16 cellular contexts compared by ENCODE assay signal in the genomic region with DNA sequence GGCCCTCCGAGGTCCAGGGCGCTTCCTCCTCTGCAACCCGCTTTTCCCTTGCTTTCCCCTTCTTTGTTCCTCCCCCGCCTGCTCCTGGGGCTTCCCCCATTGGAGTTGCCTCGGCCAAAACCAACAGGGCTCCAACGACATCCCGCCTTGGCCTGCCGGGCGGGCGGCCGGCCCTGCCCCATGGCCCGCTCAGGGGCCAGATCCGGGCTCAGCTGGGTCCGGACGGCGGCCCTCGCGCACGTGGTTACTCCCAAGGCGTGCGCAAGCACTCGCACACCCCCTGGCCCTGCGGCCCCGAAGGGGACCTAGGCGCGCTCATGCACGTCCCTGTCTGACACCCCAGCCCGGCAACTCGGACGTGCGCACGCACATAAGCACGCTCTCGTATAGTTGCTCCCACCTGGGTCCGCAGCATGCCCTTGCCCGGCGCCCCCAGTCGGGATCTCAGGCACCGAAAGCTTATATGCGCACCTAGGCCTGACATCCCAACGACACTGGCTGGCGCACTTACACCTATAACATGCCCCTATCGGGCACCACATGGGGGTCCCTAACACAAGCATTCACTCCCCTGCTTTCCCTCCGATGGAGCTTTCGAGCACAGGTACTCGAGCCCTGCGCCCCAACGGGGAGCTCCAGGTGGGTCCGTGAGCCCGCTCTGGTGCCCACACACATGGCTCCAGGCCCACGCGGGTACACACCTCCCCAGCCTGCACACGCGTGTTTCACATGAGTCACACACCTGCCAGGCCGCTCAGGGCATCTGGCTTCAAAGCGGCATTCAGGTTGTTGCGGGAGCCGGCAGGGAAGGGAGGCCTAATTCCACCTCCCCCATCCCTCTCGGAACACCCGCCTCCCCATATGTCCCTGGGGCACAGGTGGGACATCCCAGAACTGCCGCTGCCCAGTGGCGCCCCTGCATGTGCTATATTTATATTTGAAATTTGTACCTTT. TPM values are rescaled to one million over a fixed set of nuclear protein-coding genes. Genes with fewer than 3 reads are reported as not detected.
A peak's percentile ranks its signal among the peaks of the same experiment; 100 is the strongest.
DNase-seq lines count a peak whose midpoint lies in the region; ATAC-seq lines count a peak whose summit lies in the region.
"Had no signal": no experiment of that assay in that cellular context is flagged by ENCODE, and none has a peak within 500 bp of the region (broad histone marks: within the 10 kb centered on the region; RNA-seq: fewer than 3 reads in every experiment).

No MANE protein-coding gene starts in this region.

- H3K4me1 ChIP-seq in subcutaneous abdominal adipose tissue (ENCODE audit: control insufficient read depth in 5 of 5, insufficient read depth in 5 of 5, low read length in 5 of 5), result peaks cover 11 to 100% (median 96%) of the 10 kb centered on the region in 5 donors

- ATAC-seq in GM18909 (IDR thresholded peaks at IDR 0.05; ENCODE audit: poor library complexity, unreplicated experiment), result no peak
- ATAC-seq: activated CD8-positive, alpha-beta T cell treated with anti-CD3 and anti-CD28 coated beads for 36 hours; HCT116 had no signal

- no peak overlapping the region; the same call in 1 of the 2 replicates for H3K4me3 ChIP-seq in H7 (ENCODE audit: insufficient read depth, low read depth, low read length)
- no peak overlapping the region for H3K4me3 ChIP-seq in subcutaneous abdominal adipose tissue (ENCODE audit: low read depth in 1 of 5, low read length in 5 of 5)
- H3K4me3 ChIP-seq: colonic mucosa, PC-9 had no signal

- peak overlapping the region in 2 of 5 donors; percentile 43 to 53 for H3K9ac ChIP-seq in subcutaneous abdominal adipose tissue (ENCODE audit: low read length in 5 of 5)

- H3K9me3 ChIP-seq in subcutaneous abdominal adipose tissue (ENCODE audit: control insufficient read depth in 5 of 5, low read length in 5 of 5), result no peaks in the 10 kb centered on the region
- H3K9me3 ChIP-seq: colonic mucosa had no signal

- peak overlapping the region; percentile 39 for H3K27ac ChIP-seq in cingulate gyrus (ENCODE audit: low read depth, low read length)
- H3K27ac ChIP-seq in layer of hippocampus (ENCODE audit: low read depth, low read length), result peak overlapping the region; percentile 8
- H3K27ac ChIP-seq in subcutaneous abdominal adipose tissue (ENCODE audit: low read depth, low read length), result peak overlapping the region; percentile 97
- H3K27ac ChIP-seq: colonic mucosa, PC-9 had no signal

- H3K27me3 ChIP-seq in H7 (ENCODE audit: control insufficient read depth, insufficient read depth, low read length) (peaks cover 93% of the 10 kb centered on the region), layer of hippocampus (ENCODE audit: control insufficient read depth, insufficient read depth, low read length) (peaks cover 2% of the 10 kb centered on the region), subcutaneous abdominal adipose tissue (ENCODE audit: control insufficient read depth in 5 of 5, insufficient read depth in 4 of 5, low read length in 5 of 5) (peaks cover 0 to 3% (median 0%) of the 10 kb centered on the region in 5 donors)
- H3K27me3 ChIP-seq: colonic mucosa had no signal

- H3K36me3 ChIP-seq in H7 (replicated peaks; ENCODE audit: control insufficient read depth, insufficient read depth, low read length), result no peaks in the 10 kb centered on the region
- H3K36me3 ChIP-seq in subcutaneous abdominal adipose tissue (ENCODE audit: control insufficient read depth in 5 of 5, insufficient read depth in 5 of 5, low read length in 5 of 5), result peaks cover 0 to 8% (median 5%) of the 10 kb centered on the region in 5 donors
- H3K36me3 ChIP-seq: colonic mucosa had no signal

- DNase-seq in H7, result peak; percentile 85
- no peak for DNase-seq in activated CD8-positive, alpha-beta memory T cell treated with anti-CD3 and anti-CD28 coated beads, Interleukin-2, amount 50 U/mL, for 4 hours
- DNase-seq in DMS79 (lab: John Stamatoyannopoulos, UW), result no peak
- no peak for DNase-seq in hippocampal formation (lab: John Stamatoyannopoulos, UW)
- DNase-seq: activated naive CD4-positive, alpha-beta T cell treated with Interleukin-2 at 50 U/mL for 16 hours; colonic mucosa; PC-9; T-helper 9 cell had no signal

RNA-seq across cellular contexts. Expression of gene NFIX, which starts 15.0 kb away (rescaled TPM):
- 0.03 and 0.07 TPM in 2 replicates for total RNA-seq in H7 (2014; rRNA removed; shearing (Covaris generic))

RNA-seq across cellular contexts. Expression of gene DAND5, which starts 40.9 kb away (rescaled TPM):
- total RNA-seq in H7 (2014; rRNA removed; shearing (Covaris generic)), result 0.15 TPM in 1 of 2 replicates, not detected in the other
- total RNA-seq: activated CD8-positive, alpha-beta T cell treated with anti-CD3 and anti-CD28 coated beads for 36 hours; progenitor cell of endocrine pancreas; urinary bladder had no signal

RNA-seq across cellular contexts. Expression of gene GADD45GIP1, which starts 53.3 kb away (rescaled TPM):
- 40.4 and 51.7 TPM in 2 replicates for total RNA-seq in H7 (2014; rRNA removed; shearing (Covaris generic))

Comparison
In these comparisons a context has a peak if more than half of its experiments do, and no peak if none do; other contexts are left out.
1. H3K27ac ChIP-seq: peak in every context shown above with its lines; median percentile 97 in subcutaneous abdominal adipose tissue; 39 in cingulate gyrus; 8 in layer of hippocampus.